10 cellular contexts compared by ENCODE assay signal in the genomic region with DNA sequence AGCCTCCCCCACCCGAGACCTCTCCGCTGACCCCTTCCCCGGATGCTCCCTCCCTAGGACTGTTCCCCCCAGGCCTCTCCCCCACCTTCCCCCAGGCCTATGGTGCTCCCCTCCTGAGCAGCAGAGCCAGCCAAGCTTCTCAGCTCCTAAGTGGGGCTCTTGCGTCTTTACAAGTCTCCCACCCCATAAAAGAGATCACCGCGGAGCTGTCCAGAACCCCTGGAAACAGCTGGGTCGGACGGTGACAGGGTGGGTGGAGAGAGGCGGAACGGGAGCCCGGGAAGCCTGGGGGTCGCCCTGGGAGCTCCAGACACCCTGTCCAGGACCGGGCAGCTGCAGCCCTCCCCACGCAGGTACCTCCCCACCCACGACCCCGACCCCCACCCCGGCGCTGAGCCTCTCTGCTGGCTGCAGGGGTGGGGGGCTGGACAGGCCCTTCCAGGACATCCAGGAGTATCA.
A peak's percentile ranks its signal among the peaks of the same experiment; 100 is the strongest.
DNase-seq lines count a peak whose midpoint lies in the region; ATAC-seq and TF ChIP-seq lines count a peak whose summit lies in the region.
"Had no signal": no experiment of that assay in that cellular context is flagged by ENCODE, and none has a peak within 500 bp of the region (broad histone marks: within the 10 kb centered on the region; RNA-seq: fewer than 3 reads in every experiment).

No MANE protein-coding gene starts in this region.

- intact Hi-C loops in dorsolateral prefrontal cortex (cut with DNase I) (no loop called here), tibial artery (cut with DNase I; ENCODE audit: low total_unique reads) (no loop called here)

- ATAC-seq in activated CD8-positive, alpha-beta memory T cell treated with anti-CD3 and anti-CD28 coated beads, Interleukin-2, amount 10 ng/mL, durations not matched to agents 7 days and 5 days, result no peak
- ATAC-seq in GM19351 (IDR thresholded peaks at IDR 0.05; ENCODE audit: unreplicated experiment) (no peak), HG02852 (IDR thresholded peaks at IDR 0.05; ENCODE audit: unreplicated experiment) (no peak)

- H3K27me3 Mint-ChIP-seq in activated CD8-positive, alpha-beta memory T cell treated with anti-CD3 and anti-CD28 coated beads, Interleukin-2, amount 10 ng/mL, durations not matched to agents 7 days and 5 days, result no peaks in the 10 kb centered on the region
- H3K27me3 Mint-ChIP-seq in mesothelial cell of epicardium (ENCODE audit: low read depth), result peaks cover 2% of the 10 kb centered on the region

- peaks cover 0 to 27% (median 17%) of the 10 kb centered on the region in 4 donors for H3K4me1 ChIP-seq in tibial artery

- H3K36me3 Mint-ChIP-seq in activated CD8-positive, alpha-beta memory T cell treated with anti-CD3 and anti-CD28 coated beads, Interleukin-2, amount 10 ng/mL, durations not matched to agents 7 days and 5 days, result no peaks in the 10 kb centered on the region
- no peaks in the 10 kb centered on the region for H3K36me3 Mint-ChIP-seq in mesothelial cell of epicardium

- peaks cover 0 to 36% (median 7%) of the 10 kb centered on the region in 45 donors for H3K27me3 ChIP-seq in dorsolateral prefrontal cortex
- H3K27me3 ChIP-seq in tibial artery, result peaks cover 0 to 43% of the 10 kb centered on the region in 2 donors
- H3K27me3 ChIP-seq: body of pancreas had no signal

- no peaks in the 10 kb centered on the region for H3K9me3 ChIP-seq in tibial artery
- H3K9me3 ChIP-seq: body of pancreas had no signal

- peak overlapping the region in 58 of 59 donors; percentile 22 to 71 (median 48) for H3K4me3 ChIP-seq in dorsolateral prefrontal cortex
- peak overlapping the region; percentile 44 to 53 for H3K4me3 ChIP-seq in tibial artery
- H3K4me3 ChIP-seq: body of pancreas had no signal

- H3K27ac Mint-ChIP-seq in activated CD8-positive, alpha-beta memory T cell treated with anti-CD3 and anti-CD28 coated beads, Interleukin-2, amount 10 ng/mL, durations not matched to agents 7 days and 5 days, result no peak overlapping the region
- H3K27ac Mint-ChIP-seq in mesothelial cell of epicardium, result peak overlapping the region; percentile 81

- peaks cover 10% of the 10 kb centered on the region for H3K4me1 Mint-ChIP-seq in activated CD8-positive, alpha-beta memory T cell treated with anti-CD3 and anti-CD28 coated beads, Interleukin-2, amount 10 ng/mL, durations not matched to agents 7 days and 5 days
- H3K4me1 Mint-ChIP-seq in mesothelial cell of epicardium, result peaks cover 16% of the 10 kb centered on the region

- no peaks in the 10 kb centered on the region for H3K36me3 ChIP-seq in tibial artery

- peak; percentile 61 for DNase-seq in activated CD8-positive, alpha-beta memory T cell treated with anti-CD3 and anti-CD28 coated beads for 24 hours
- no peak for DNase-seq in activated CD8-positive, alpha-beta memory T cell treated with anti-CD3 and anti-CD28 coated beads, Interleukin-2, amount 10 ng/mL, durations not matched to agents 7 days and 5 days
- DNase-seq in dorsolateral prefrontal cortex (peak in 1 of 10 donors; percentile 17), mesothelial cell of epicardium (ENCODE audit: low spot score in 2 of 2, unreplicated experiment in 2 of 2) (peak; percentile 18 to 44), tibial artery (peak in 1 of 2 donors; percentile 54), NCI-H524 (lab: John Stamatoyannopoulos, UW) (no peak)
- DNase-seq: NCI-H1417 treated with DMSO at 0.1 percent for 48 hours had no signal

- H3K4me3 Mint-ChIP-seq in activated CD8-positive, alpha-beta memory T cell treated with anti-CD3 and anti-CD28 coated beads, Interleukin-2, amount 10 ng/mL, durations not matched to agents 7 days and 5 days, result no peak overlapping the region
- H3K4me3 Mint-ChIP-seq in mesothelial cell of epicardium, result peak overlapping the region; percentile 47

- CTCF ChIA-PET in activated CD8-positive, alpha-beta memory T cell treated with anti-CD3 and anti-CD28 coated beads, Interleukin-2, amount 10 ng/mL, durations not matched to agents 7 days and 5 days (lab: Charles Lee), result interaction anchor here (1.6 kb wide), 1 partner anchor 121 kb away, joined by 4 read pairs; no protein-coding TSS in a partner anchor

- peak overlapping the region in 10 of 59 donors; percentile 14 to 78 (median 62) for H3K27ac ChIP-seq in dorsolateral prefrontal cortex
- H3K27ac ChIP-seq in tibial artery, result peak overlapping the region in 1 of 2 donors; percentile 41

- TF ChIP-seq CTCF in dorsolateral prefrontal cortex (IDR thresholded peaks at IDR 0.05 in 54 of 56, conservative IDR thresholded peaks at IDR 0.05 in 2 of 56; ENCODE audit: low read depth in 1 of 56, partially characterized antibody in 56 of 56), result no peak
- TF ChIP-seq CTCF in mesothelial cell of epicardium (IDR thresholded peaks at IDR 0.05; ENCODE audit: unreplicated experiment), result no peak
- no peak for TF ChIP-seq CTCF in tibial artery (IDR thresholded peaks at IDR 0.05)

- no peaks in the 10 kb centered on the region for H3K9me3 Mint-ChIP-seq in activated CD8-positive, alpha-beta memory T cell treated with anti-CD3 and anti-CD28 coated beads, Interleukin-2, amount 10 ng/mL, durations not matched to agents 7 days and 5 days (ENCODE audit: low read depth)
- no peaks in the 10 kb centered on the region for H3K9me3 Mint-ChIP-seq in mesothelial cell of epicardium

Comparison
In these comparisons a context has a peak if more than half of its experiments do, and no peak if none do; other contexts are left out.
1. DNase-seq: peak in activated CD8-positive, alpha-beta memory T cell treated with anti-CD3 and anti-CD28 coated beads for 24 hours (single experiment) and mesothelial cell of epicardium (2 of 2); none in activated CD8-positive, alpha-beta memory T cell treated with anti-CD3 and anti-CD28 coated beads, Interleukin-2, amount 10 ng/mL, durations not matched to agents 7 days and 5 days (single experiment) and NCI-H524 (0 of 2).